Comparison of ENCODE assay signal across 35 cellular contexts in the genomic region with DNA sequence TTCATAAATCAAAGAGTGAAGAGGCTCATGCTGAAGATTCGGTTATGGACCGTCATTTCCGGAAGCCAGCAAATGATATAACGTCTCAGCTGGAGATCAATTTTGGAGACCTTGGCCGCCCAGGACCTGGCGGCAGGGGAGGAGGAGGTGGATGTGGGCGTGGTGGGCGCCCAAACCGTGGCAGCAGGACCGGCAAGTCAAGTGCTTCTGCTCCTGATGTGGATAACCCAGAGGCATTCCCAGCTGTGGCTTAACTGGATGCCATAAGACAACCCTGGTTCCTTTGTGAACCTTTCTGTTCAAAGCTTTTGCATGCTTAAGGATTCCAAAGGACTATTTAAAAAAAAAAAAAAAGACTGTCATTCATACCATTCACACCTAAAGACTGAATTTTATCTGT.
"Had no signal": no experiment of that assay in that cellular context is flagged by ENCODE, and none has a peak within 500 bp of the region (broad histone marks: within the 10 kb centered on the region; RNA-seq: fewer than 3 reads in every experiment).

No MANE protein-coding gene starts in this region.

- H3K27me3 ChIP-seq: MG63 had no signal

- H3K4me3 ChIP-seq: MG63 had no signal

- H3K9me3 ChIP-seq: MG63 had no signal

- DNase-seq: Karpas-422, Kasumi-1, MG63, MM.1S, MV-4-11, NCI-H1048, NCI-H1092, NCI-H1092 treated with DMSO at 0.1 percent for 48 hours, NCI-H1105, NCI-H1105 treated with DMSO at 0.1 percent for 48 hours, NCI-H1417, NCI-H1417 treated with DMSO at 0.1 percent for 48 hours, NCI-H1436, NCI-H1436 treated with DMSO at 0.1 percent for 48 hours, NCI-H146, NCI-H1694, NCI-H1694 treated with DMSO at 0.1 percent for 48 hours, NCI-H187, NCI-H187 treated with DMSO at 0.1 percent for 48 hours, NCI-H1930, NCI-H2029, NCI-H2029 treated with DMSO at 0.1 percent for 48 hours, NCI-H2081, NCI-H2081 treated with DMSO at 0.1 percent for 48 hours, NCI-H2107, NCI-H2171, NCI-H2171 treated with DMSO at 0.1 percent for 48 hours, NCI-H2227 treated with DMSO at 0.1 percent for 48 hours, NCI-H226, NCI-H345, NCI-H446, NCI-H446 treated with DMSO at 0.1 percent for 48 hours, NCI-H510A, NCI-H510A treated with DMSO at 0.1 percent for 48 hours, NCI-H524 had no signal

- H3K36me3 ChIP-seq: MG63 had no signal
